29 cellular contexts compared by ENCODE assay signal in genomic region chr5:104937591-104937990, GRCh38.
"Had no signal": no experiment of that assay in that cellular context is flagged by ENCODE, and none has a peak within 500 bp of the region (broad histone marks: within the 10 kb centered on the region; RNA-seq: fewer than 3 reads in every experiment).

No MANE protein-coding gene starts in this region.

- H3K27ac ChIP-seq: left lung, ovary, prostate gland, skin epidermis, tibial nerve, upper lobe of left lung, vagina had no signal

- DNase-seq: hypothalamus; immature natural killer cell; kidney; left colon; left lung; midbrain; mucosa of descending colon; naive thymus-derived CD4-positive, alpha-beta T cell; ovary; posterior cingulate gyrus; retina; right cardiac atrium; stimulated activated CD4-positive, alpha-beta T cell treated with anti-CD3 and anti-CD28 coated beads, Interleukin-1b, Interleukin-23, amount 100 ng/mL, for 48 hours; stimulated activated CD4-positive, alpha-beta T cell treated with anti-CD3 and anti-CD28 coated beads, Interleukin-2, amount 100 ng/mL, for 48 hours; stimulated activated CD4-positive, alpha-beta T cell treated with anti-CD3 and anti-CD28 coated beads, Interleukin-4, amount 100 ng/mL, for 4 hours; stimulated activated CD8-positive, alpha-beta memory T cell treated with anti-CD3 and anti-CD28 coated beads, Interleukin-4, amount 100 ng/mL, for 48 hours; stimulated activated naive CD4-positive, alpha-beta T cell treated with Interleukin-2 at 50 U/mL for 16 hours; stimulated activated naive CD8-positive, alpha-beta T cell treated with anti-CD3 and anti-CD28 coated beads, Interleukin-15, amount 100 ng/mL, for 72 hours; substantia nigra; upper lobe of left lung had no signal

- H3K4me3 ChIP-seq: left lung, lung, mucosa of descending colon, ovary, prostate gland, skin epidermis, tibial nerve, upper lobe of left lung, vagina had no signal

- H3K36me3 Mint-ChIP-seq: natural killer cell treated with Interleukin-12 subunit alpha and Interleukin-12 subunit beta and Interleukin-15 and Interleukin-18, amount 100 ng/mL, for 72 hours; stimulated activated memory B cell treated with anti-CD40 and anti-IgM and Interleukin-4, amounts not matched to agents 10 μg/mL and 1 μg/mL and 100 μg/mL, for 72 hours had no signal

- ATAC-seq: left colon; left lung; mucosa of descending colon; naive thymus-derived CD4-positive, alpha-beta T cell; natural killer cell treated with Interleukin-12 subunit alpha and Interleukin-12 subunit beta and Interleukin-15 and Interleukin-18, amount 100 ng/mL, for 72 hours; right cardiac atrium; sciatic nerve; stimulated activated memory B cell treated with anti-CD40 and anti-IgM and Interleukin-4, amounts not matched to agents 10 μg/mL and 1 μg/mL and 100 μg/mL, for 72 hours; stimulated activated naive CD8-positive, alpha-beta T cell treated with anti-CD3 and anti-CD28 coated beads, Interleukin-15, amount 100 ng/mL, for 72 hours had no signal

- H3K27me3 Mint-ChIP-seq: naive thymus-derived CD4-positive, alpha-beta T cell; natural killer cell treated with Interleukin-12 subunit alpha and Interleukin-12 subunit beta and Interleukin-15 and Interleukin-18, amount 100 ng/mL, for 72 hours; stimulated activated memory B cell treated with anti-CD40 and anti-IgM and Interleukin-4, amounts not matched to agents 10 μg/mL and 1 μg/mL and 100 μg/mL, for 72 hours; stimulated activated naive CD8-positive, alpha-beta T cell treated with anti-CD3 and anti-CD28 coated beads, Interleukin-15, amount 100 ng/mL, for 72 hours had no signal

- H3K27ac Mint-ChIP-seq: immature natural killer cell; naive thymus-derived CD4-positive, alpha-beta T cell; natural killer cell treated with Interleukin-12 subunit alpha and Interleukin-12 subunit beta and Interleukin-15 and Interleukin-18, amount 100 ng/mL, for 72 hours; stimulated activated memory B cell treated with anti-CD40 and anti-IgM and Interleukin-4, amounts not matched to agents 10 μg/mL and 1 μg/mL and 100 μg/mL, for 72 hours; stimulated activated naive CD8-positive, alpha-beta T cell treated with anti-CD3 and anti-CD28 coated beads, Interleukin-15, amount 100 ng/mL, for 72 hours had no signal

- H3K36me3 ChIP-seq: left lung, ovary, prostate gland, tibial nerve, upper lobe of left lung, vagina had no signal

- H3K4me1 Mint-ChIP-seq: immature natural killer cell; naive thymus-derived CD4-positive, alpha-beta T cell; stimulated activated memory B cell treated with anti-CD40 and anti-IgM and Interleukin-4, amounts not matched to agents 10 μg/mL and 1 μg/mL and 100 μg/mL, for 72 hours; stimulated activated naive CD8-positive, alpha-beta T cell treated with anti-CD3 and anti-CD28 coated beads, Interleukin-15, amount 100 ng/mL, for 72 hours had no signal

- FAIRE-seq: islet of Langerhans had no signal

- H3K4me3 Mint-ChIP-seq: immature natural killer cell; naive thymus-derived CD4-positive, alpha-beta T cell; natural killer cell treated with Interleukin-12 subunit alpha and Interleukin-12 subunit beta and Interleukin-15 and Interleukin-18, amount 100 ng/mL, for 72 hours; stimulated activated memory B cell treated with anti-CD40 and anti-IgM and Interleukin-4, amounts not matched to agents 10 μg/mL and 1 μg/mL and 100 μg/mL, for 72 hours; stimulated activated naive CD8-positive, alpha-beta T cell treated with anti-CD3 and anti-CD28 coated beads, Interleukin-15, amount 100 ng/mL, for 72 hours had no signal

- H3K4me1 ChIP-seq: left lung, prostate gland, tibial nerve, upper lobe of left lung, vagina had no signal

- H3K9me3 ChIP-seq: left lung, mucosa of descending colon, ovary, prostate gland, tibial nerve, upper lobe of left lung, vagina had no signal

- H3K27me3 ChIP-seq: left lung, ovary, tibial nerve, upper lobe of left lung, vagina had no signal
